ENCODE assay signal across 14 cellular contexts in the genomic region with DNA sequence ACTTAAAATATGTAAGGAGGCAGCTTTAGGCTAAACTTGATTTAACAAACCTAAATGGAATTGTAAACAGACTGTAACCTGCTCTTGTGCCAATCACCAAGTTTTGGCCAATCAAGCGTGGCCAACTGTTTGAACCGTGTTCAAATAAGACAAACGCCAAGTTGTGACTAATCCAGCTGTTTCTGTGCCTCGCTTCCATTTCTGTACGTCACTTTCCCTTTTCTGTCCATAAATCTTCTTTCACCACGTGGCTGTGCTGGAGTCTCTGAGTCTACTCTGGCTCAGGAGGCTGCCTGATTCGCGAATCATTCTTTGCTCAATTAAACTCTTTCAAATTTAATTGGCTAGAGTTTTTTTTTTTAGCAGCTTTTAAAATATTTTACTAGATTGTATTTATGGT.
A peak's percentile ranks its signal among the peaks of the same experiment; 100 is the strongest.
DNase-seq lines count a peak whose midpoint lies in the region; ATAC-seq and TF ChIP-seq lines count a peak whose summit lies in the region.
"Had no signal": no experiment of that assay in that cellular context is flagged by ENCODE, and none has a peak within 500 bp of the region (broad histone marks: within the 10 kb centered on the region; RNA-seq: fewer than 3 reads in every experiment).

No MANE protein-coding gene starts in this region.

- peaks cover 4% of the 10 kb centered on the region for H3K4me1 ChIP-seq in psoas muscle
- no peaks in the 10 kb centered on the region for H3K4me1 ChIP-seq in CD8-positive, alpha-beta T cell (ENCODE audit: insufficient read depth, low read length)
- H3K4me1 ChIP-seq: SJSA1 had no signal

- intact Hi-C loops in psoas muscle (cut with DNase I), result no loop called here
- intact Hi-C loops in CD8-positive, alpha-beta T cell (cut with DNase I, micrococcal nuclease), result no loop called here

- DNase-seq in AG10803 (ENCODE audit: low read depth) (peak; percentile 81), NCI-H446 treated with DMSO at 0.1 percent for 48 hours (lab: John Stamatoyannopoulos, UW) (peak; percentile 93), fibroblast of mammary gland (ENCODE audit: low read depth) (peak; percentile 98), psoas muscle (no peak), GM19238 (ENCODE audit: insufficient read length, low spot score) (no peak), NOMO-1 treated with dmso at 0.1 percent for 144 hours (lab: John Stamatoyannopoulos, UW; ENCODE audit: unreplicated experiment) (no peak)
- no peak for DNase-seq in CD8-positive, alpha-beta T cell
- DNase-seq: activated CD4-positive, alpha-beta T cell treated with anti-CD3 and anti-CD28 coated beads, Interleukin-2, amount 10 ng/mL, durations not matched to agents 7 days and 5 days; stimulated activated CD4-positive, alpha-beta T cell treated with anti-CD3 and anti-CD28 coated beads, Interleukin-2, amount 100 ng/mL, for 48 hours had no signal

- TF ChIP-seq CTCF in AG10803 (conservative IDR thresholded peaks at IDR 0.05; ENCODE audit: low read length) (no peak), fibroblast of mammary gland (conservative IDR thresholded peaks at IDR 0.05; ENCODE audit: control insufficient read depth, insufficient read depth, low read depth, low read length) (no peak), psoas muscle (IDR thresholded peaks at IDR 0.05) (no peak)
- TF ChIP-seq CTCF in CD8-positive, alpha-beta T cell (IDR thresholded peaks at IDR 0.05), result no peak

- ATAC-seq in psoas muscle (peak; percentile 79 to 91 (median 87)), GM19328 (IDR thresholded peaks at IDR 0.05; ENCODE audit: unreplicated experiment) (no peak)
- ATAC-seq in CD8-positive, alpha-beta T cell, result no peak

- CTCF ChIA-PET in CD8-positive, alpha-beta T cell (lab: Charles Lee), result interaction anchor here (1.1 kb wide), 1 partner anchor 90 kb away, joined by 3 read pairs; no protein-coding TSS in a partner anchor

- POLR2A ChIA-PET in CD8-positive, alpha-beta T cell (lab: Charles Lee), result no interaction called here

- peak overlapping the region; percentile 14 for H3K27ac ChIP-seq in psoas muscle
- H3K27ac ChIP-seq in CD8-positive, alpha-beta T cell (ENCODE audit: low read depth, low read length), result no peak overlapping the region
- H3K27ac ChIP-seq: SJSA1, thyroid gland had no signal

- no peaks in the 10 kb centered on the region for H3K9me3 ChIP-seq in psoas muscle
- H3K9me3 ChIP-seq in CD8-positive, alpha-beta T cell (ENCODE audit: low read length), result no peaks in the 10 kb centered on the region
- H3K9me3 ChIP-seq: thyroid gland had no signal

- peaks cover 5% of the 10 kb centered on the region for H3K4me1 Mint-ChIP-seq in CD8-positive, alpha-beta T cell (ENCODE audit: low read depth)
- H3K4me1 Mint-ChIP-seq: neural crest cell had no signal

- no peaks in the 10 kb centered on the region for H3K27me3 ChIP-seq in psoas muscle (ENCODE audit: insufficient read depth in 3 of 3, low read length in 2 of 3)
- H3K27me3 ChIP-seq in CD8-positive, alpha-beta T cell (ENCODE audit: insufficient read depth, low read length), result no peaks in the 10 kb centered on the region
- H3K27me3 ChIP-seq: thyroid gland had no signal

- no peaks in the 10 kb centered on the region for H3K36me3 Mint-ChIP-seq in CD8-positive, alpha-beta T cell
- H3K36me3 Mint-ChIP-seq: activated naive CD8-positive, alpha-beta T cell had no signal

- no peaks in the 10 kb centered on the region for H3K36me3 ChIP-seq in psoas muscle (ENCODE audit: insufficient read depth in 1 of 2, low read depth in 1 of 2)
- no peaks in the 10 kb centered on the region for H3K36me3 ChIP-seq in CD8-positive, alpha-beta T cell (ENCODE audit: insufficient read depth, low read length)
- H3K36me3 ChIP-seq: SJSA1, thyroid gland had no signal

- H3K27me3 Mint-ChIP-seq in CD8-positive, alpha-beta T cell (ENCODE audit: low read depth), result peaks cover 7% of the 10 kb centered on the region
- H3K27me3 Mint-ChIP-seq: activated naive CD8-positive, alpha-beta T cell had no signal

- no peak overlapping the region for H3K27ac Mint-ChIP-seq in CD8-positive, alpha-beta T cell
- H3K27ac Mint-ChIP-seq: activated CD4-positive, alpha-beta T cell treated with anti-CD3 and anti-CD28 coated beads, Interleukin-2, amount 10 ng/mL, durations not matched to agents 7 days and 5 days; activated naive CD8-positive, alpha-beta T cell had no signal

- H3K4me3 Mint-ChIP-seq in CD8-positive, alpha-beta T cell, result no peak overlapping the region
- H3K4me3 Mint-ChIP-seq: activated CD4-positive, alpha-beta T cell treated with anti-CD3 and anti-CD28 coated beads, Interleukin-2, amount 10 ng/mL, durations not matched to agents 7 days and 5 days; activated naive CD8-positive, alpha-beta T cell; neural crest cell had no signal

- 19 to 31% (median 20%) methylated on average over 8 of the region's 8 CpGs for WGBS in psoas muscle, 3 donors

- H3K9me3 Mint-ChIP-seq in CD8-positive, alpha-beta T cell, result no peaks in the 10 kb centered on the region
- H3K9me3 Mint-ChIP-seq: activated CD4-positive, alpha-beta T cell treated with anti-CD3 and anti-CD28 coated beads, Interleukin-2, amount 10 ng/mL, durations not matched to agents 7 days and 5 days had no signal

- H3K4me3 ChIP-seq in AG10803 (ENCODE audit: low read length) (no peak overlapping the region), fibroblast of mammary gland (ENCODE audit: control insufficient read depth, low read depth, low read length) (no peak overlapping the region), psoas muscle (no peak overlapping the region)
- no peak overlapping the region for H3K4me3 ChIP-seq in CD8-positive, alpha-beta T cell (ENCODE audit: low read depth, low read length)
- H3K4me3 ChIP-seq: SJSA1, thyroid gland had no signal

Comparison
In these comparisons a context has a peak if more than half of its experiments do, and no peak if none do; other contexts are left out.
1. DNase-seq: peak in AG10803 (single experiment), NCI-H446 treated with DMSO at 0.1 percent for 48 hours (single experiment) and fibroblast of mammary gland (single experiment); none in psoas muscle (0 of 2), CD8-positive, alpha-beta T cell (0 of 7), GM19238 (single experiment) and NOMO-1 treated with dmso at 0.1 percent for 144 hours (single experiment).
2. ATAC-seq: peak in psoas muscle (4 of 4); none in CD8-positive, alpha-beta T cell (single experiment) and GM19328 (single experiment).